In the genomic region with DNA sequence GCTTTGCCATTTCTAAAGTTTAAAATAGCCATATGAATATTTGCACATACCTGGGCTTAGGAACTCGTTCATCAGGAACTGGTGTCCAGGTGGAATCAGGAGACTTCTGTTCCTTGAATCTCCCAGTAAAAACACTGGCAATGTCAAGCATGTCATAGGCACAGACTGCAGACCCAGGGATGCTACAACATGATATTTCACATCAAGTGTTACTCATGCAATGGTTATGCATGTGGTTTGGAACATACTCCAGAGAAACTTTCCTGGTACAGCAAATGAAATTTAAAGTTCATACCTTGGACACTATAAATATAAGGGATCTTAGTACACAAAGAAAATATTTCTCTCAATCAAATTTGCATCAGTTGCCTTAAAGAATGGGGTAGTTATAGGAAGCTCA, we compare ENCODE assay signal across 22 cellular contexts.
A peak's percentile ranks its signal among the peaks of the same experiment; 100 is the strongest.
DNase-seq lines count a peak whose midpoint lies in the region; ATAC-seq, FAIRE-seq and TF ChIP-seq lines count a peak whose summit lies in the region.
"Had no signal": no experiment of that assay in that cellular context is flagged by ENCODE, and none has a peak within 500 bp of the region (broad histone marks: within the 10 kb centered on the region; RNA-seq: fewer than 3 reads in every experiment).

No MANE protein-coding gene starts in this region.

- H3K27me3 ChIP-seq in astrocyte (ENCODE audit: insufficient read depth, low read length) (peaks cover 3% of the 10 kb centered on the region), endodermal cell (ENCODE audit: control insufficient read depth, insufficient read depth, low read length, poor library complexity, severe bottlenecking) (no peaks in the 10 kb centered on the region), GM23338 (ENCODE audit: insufficient read depth) (no peaks in the 10 kb centered on the region)
- H3K27me3 ChIP-seq: cardiac muscle cell, dorsolateral prefrontal cortex, heart left ventricle, MG63 had no signal

- H3K36me3 Mint-ChIP-seq in astrocyte (ENCODE audit: low read depth, unreplicated experiment) = peaks cover 38% of the 10 kb centered on the region
- peaks cover 92% of the 10 kb centered on the region for H3K36me3 Mint-ChIP-seq in endodermal cell (ENCODE audit: low read depth)
- H3K36me3 Mint-ChIP-seq in activated CD4-positive, alpha-beta memory T cell treated with anti-CD3 and anti-CD28 coated beads, Interleukin-2, amount 10 ng/mL, durations not matched to agents 7 days and 5 days (ENCODE audit: low read depth) = no peaks in the 10 kb centered on the region
- H3K36me3 Mint-ChIP-seq in GM23338 (ENCODE audit: low read depth) = peaks cover 99% of the 10 kb centered on the region

- no peak for ATAC-seq in GM23338
- ATAC-seq: activated CD4-positive, alpha-beta T cell treated with anti-CD3 and anti-CD28 coated beads for 36 hours; heart left ventricle; mucosa of descending colon; stimulated activated naive CD8-positive, alpha-beta T cell treated with anti-CD3 and anti-CD28 coated beads, Interleukin-15, amount 100 ng/mL, for 72 hours had no signal

- H4K20me1 ChIP-seq in astrocyte (ENCODE audit: insufficient read depth, low read length) (no peaks in the 10 kb centered on the region), GM23338 (replicated peaks; ENCODE audit: insufficient read depth) (peaks cover 8% of the 10 kb centered on the region)

- H3K79me2 ChIP-seq in astrocyte (ENCODE audit: insufficient read depth, low read length) (no peaks in the 10 kb centered on the region), GM23338 (replicated peaks; ENCODE audit: insufficient read depth) (0 out of 2 replicates have a peak, but pooled peaks cover 7% of the 10 kb centered on the region)

- DNase-seq in HS-5 (ENCODE audit: low read depth) (peak; percentile 33), astrocyte (ENCODE audit: low read depth) (peak; percentile 64), fibroblast of peridontal ligament (ENCODE audit: extremely low read depth) (peak; percentile 64), stromal cell of bone marrow (ENCODE audit: low read depth) (peak; percentile 6), endodermal cell (no peak), GM23338 (ENCODE audit: low spot score) (no peak)
- no peak for DNase-seq in activated CD4-positive, alpha-beta memory T cell treated with anti-CD3 and anti-CD28 coated beads, Interleukin-2, amount 10 ng/mL, durations not matched to agents 7 days and 5 days
- DNase-seq: activated CD4-positive, alpha-beta T cell treated with anti-CD3 and anti-CD28 coated beads for 36 hours; activated naive CD8-positive, alpha-beta T cell treated with anti-CD3 and anti-CD28 coated beads for 36 hours; DND-41; dorsolateral prefrontal cortex; heart left ventricle; HFFc6; MG63; mucosa of descending colon; NCI-H2171; Right ventricle myocardium superior; stimulated activated CD4-positive, alpha-beta T cell treated with anti-CD3 and anti-CD28 coated beads, Interleukin-4, amount 100 ng/mL, for 1 hour; stimulated activated naive CD8-positive, alpha-beta T cell treated with anti-CD3 and anti-CD28 coated beads, Interleukin-15, amount 100 ng/mL, for 72 hours had no signal

- no peak overlapping the region for H2AFZ ChIP-seq in astrocyte (ENCODE audit: low read depth, low read length)
- no peak overlapping the region for H2AFZ ChIP-seq in GM23338

- CTCF ChIA-PET in activated CD4-positive, alpha-beta memory T cell treated with anti-CD3 and anti-CD28 coated beads, Interleukin-2, amount 10 ng/mL, durations not matched to agents 7 days and 5 days (lab: Charles Lee) = no interaction called here

- no peak for TF ChIP-seq CTCF in astrocyte (IDR thresholded peaks at IDR 0.05; ENCODE audit: insufficient read depth, low read depth, low read length)
- TF ChIP-seq CTCF in endodermal cell (conservative IDR thresholded peaks at IDR 0.05) = no peak
- TF ChIP-seq CTCF in GM23338 (conservative IDR thresholded peaks at IDR 0.05; ENCODE audit: low read depth in 2 of 2) = no peak

- H3K36me3 ChIP-seq in astrocyte (ENCODE audit: insufficient read depth, low read length) (no peaks in the 10 kb centered on the region), endodermal cell (ENCODE audit: control insufficient read depth, insufficient read depth, low read length) (peaks cover 75% of the 10 kb centered on the region), GM23338 (ENCODE audit: insufficient read depth) (peaks cover 99% of the 10 kb centered on the region)
- H3K36me3 ChIP-seq: MG63 had no signal

- no peak for FAIRE-seq in astrocyte (lab: Jason Lieb, UNC)

- no peaks in the 10 kb centered on the region for H3K9me2 ChIP-seq in GM23338 (ENCODE audit: insufficient read depth)

- peaks cover 20% of the 10 kb centered on the region for H3F3A ChIP-seq in GM23338 (replicated peaks; ENCODE audit: low read depth)

- H3K4me2 ChIP-seq in astrocyte (ENCODE audit: low read length) (no peak overlapping the region), GM23338 (no peak overlapping the region)

- H3K4me1 Mint-ChIP-seq in astrocyte (ENCODE audit: low read depth, unreplicated experiment) (peaks cover 24% of the 10 kb centered on the region), endodermal cell (peaks cover 6% of the 10 kb centered on the region), GM23338 (peaks cover 4% of the 10 kb centered on the region; the same call in 2 of the 3 replicates)
- no peaks in the 10 kb centered on the region for H3K4me1 Mint-ChIP-seq in activated CD4-positive, alpha-beta memory T cell treated with anti-CD3 and anti-CD28 coated beads, Interleukin-2, amount 10 ng/mL, durations not matched to agents 7 days and 5 days
- H3K4me1 Mint-ChIP-seq: activated naive CD8-positive, alpha-beta T cell treated with anti-CD3 and anti-CD28 coated beads for 36 hours; stimulated activated naive CD8-positive, alpha-beta T cell treated with anti-CD3 and anti-CD28 coated beads, Interleukin-15, amount 100 ng/mL, for 72 hours had no signal

- peaks cover 3% of the 10 kb centered on the region for H3K9me3 ChIP-seq in astrocyte (ENCODE audit: insufficient read depth, low read depth, low read length)
- H3K9me3 ChIP-seq in endodermal cell (ENCODE audit: control insufficient read depth, low read length) = peaks cover 8% of the 10 kb centered on the region

- H3K27ac ChIP-seq in astrocyte (ENCODE audit: low read depth, low read length) (no peak overlapping the region), endodermal cell (ENCODE audit: low read depth, low read length) (no peak overlapping the region), GM23338 (ENCODE audit: low read depth) (no peak overlapping the region)
- H3K27ac ChIP-seq: cardiac muscle cell, dorsolateral prefrontal cortex, epithelial cell of prostate, heart left ventricle had no signal

- H3K4me3 Mint-ChIP-seq in astrocyte (ENCODE audit: unreplicated experiment) (no peak overlapping the region), endodermal cell (no peak overlapping the region), GM23338 (no peak overlapping the region)
- H3K4me3 Mint-ChIP-seq in activated CD4-positive, alpha-beta memory T cell treated with anti-CD3 and anti-CD28 coated beads, Interleukin-2, amount 10 ng/mL, durations not matched to agents 7 days and 5 days = no peak overlapping the region
- H3K4me3 Mint-ChIP-seq: activated CD4-positive, alpha-beta T cell treated with anti-CD3 and anti-CD28 coated beads for 36 hours; activated naive CD8-positive, alpha-beta T cell treated with anti-CD3 and anti-CD28 coated beads for 36 hours; HFFc6; stimulated activated naive CD8-positive, alpha-beta T cell treated with anti-CD3 and anti-CD28 coated beads, Interleukin-15, amount 100 ng/mL, for 72 hours; type B pancreatic cell had no signal

- H3K9me3 Mint-ChIP-seq in astrocyte (ENCODE audit: unreplicated experiment) (no peaks in the 10 kb centered on the region), endodermal cell (no peaks in the 10 kb centered on the region), GM23338 (no peaks in the 10 kb centered on the region)
- peaks cover 5% of the 10 kb centered on the region for H3K9me3 Mint-ChIP-seq in activated CD4-positive, alpha-beta memory T cell treated with anti-CD3 and anti-CD28 coated beads, Interleukin-2, amount 10 ng/mL, durations not matched to agents 7 days and 5 days

- H3K4me3 ChIP-seq in astrocyte (ENCODE audit: insufficient read depth, low read depth, low read length) = no peak overlapping the region
- no peak overlapping the region for H3K4me3 ChIP-seq in endodermal cell (ENCODE audit: low read length)
- no peak overlapping the region for H3K4me3 ChIP-seq in GM23338
- H3K4me3 ChIP-seq: cardiac muscle cell, dorsolateral prefrontal cortex, heart left ventricle, MG63, mucosa of descending colon had no signal

- H3K27ac Mint-ChIP-seq in astrocyte (ENCODE audit: unreplicated experiment) (no peak overlapping the region), endodermal cell (no peak overlapping the region), GM23338 (no peak overlapping the region)
- H3K27ac Mint-ChIP-seq in activated CD4-positive, alpha-beta memory T cell treated with anti-CD3 and anti-CD28 coated beads, Interleukin-2, amount 10 ng/mL, durations not matched to agents 7 days and 5 days = no peak overlapping the region
- H3K27ac Mint-ChIP-seq: activated CD4-positive, alpha-beta T cell treated with anti-CD3 and anti-CD28 coated beads for 36 hours; activated naive CD8-positive, alpha-beta T cell treated with anti-CD3 and anti-CD28 coated beads for 36 hours; HFFc6; type B pancreatic cell had no signal

- POLR2A ChIA-PET in activated CD4-positive, alpha-beta memory T cell treated with anti-CD3 and anti-CD28 coated beads, Interleukin-2, amount 10 ng/mL, durations not matched to agents 7 days and 5 days (lab: Charles Lee) = no interaction called here

- H3K9ac ChIP-seq in astrocyte (ENCODE audit: low read length) = no peak overlapping the region
- H3K9ac ChIP-seq in endodermal cell (ENCODE audit: extremely low read depth, low read length, poor library complexity, severe bottlenecking) = no peak overlapping the region

- H3K27me3 Mint-ChIP-seq in astrocyte (ENCODE audit: low read depth, unreplicated experiment) = no peaks in the 10 kb centered on the region
- no peaks in the 10 kb centered on the region for H3K27me3 Mint-ChIP-seq in endodermal cell (ENCODE audit: insufficient read depth)
- no peaks in the 10 kb centered on the region for H3K27me3 Mint-ChIP-seq in activated CD4-positive, alpha-beta memory T cell treated with anti-CD3 and anti-CD28 coated beads, Interleukin-2, amount 10 ng/mL, durations not matched to agents 7 days and 5 days
- H3K27me3 Mint-ChIP-seq in GM23338 (ENCODE audit: insufficient read depth, low read depth, poor library complexity) = peaks cover 7% of the 10 kb centered on the region
- H3K27me3 Mint-ChIP-seq: activated CD4-positive, alpha-beta T cell treated with anti-CD3 and anti-CD28 coated beads for 36 hours; activated naive CD8-positive, alpha-beta T cell treated with anti-CD3 and anti-CD28 coated beads for 36 hours; stimulated activated naive CD8-positive, alpha-beta T cell treated with anti-CD3 and anti-CD28 coated beads, Interleukin-15, amount 100 ng/mL, for 72 hours; type B pancreatic cell had no signal

- no peaks in the 10 kb centered on the region for H3K4me1 ChIP-seq in astrocyte (ENCODE audit: insufficient read depth, low read length)
- no peaks in the 10 kb centered on the region for H3K4me1 ChIP-seq in endodermal cell (ENCODE audit: control insufficient read depth, insufficient read depth, low read length)
- no peaks in the 10 kb centered on the region for H3K4me1 ChIP-seq in GM23338 (ENCODE audit: insufficient read depth)

- WGBS in endodermal cell (ENCODE audit: insufficient coverage in 1 of 2, insufficient read length in 1 of 2), 2 experiments = 91 to 92% methylated on average over 1 of the region's 1 CpG

Comparison
In these comparisons a context has a peak if more than half of its experiments do, and no peak if none do; other contexts are left out.
1. DNase-seq: peak in HS-5 (single experiment), astrocyte (single experiment), fibroblast of peridontal ligament (single experiment) and stromal cell of bone marrow (single experiment); none in endodermal cell (single experiment), activated CD4-positive, alpha-beta memory T cell treated with anti-CD3 and anti-CD28 coated beads, Interleukin-2, amount 10 ng/mL, durations not matched to agents 7 days and 5 days (single experiment) and GM23338 (single experiment).